10 cellular contexts compared by ENCODE assay signal in the genomic region with DNA sequence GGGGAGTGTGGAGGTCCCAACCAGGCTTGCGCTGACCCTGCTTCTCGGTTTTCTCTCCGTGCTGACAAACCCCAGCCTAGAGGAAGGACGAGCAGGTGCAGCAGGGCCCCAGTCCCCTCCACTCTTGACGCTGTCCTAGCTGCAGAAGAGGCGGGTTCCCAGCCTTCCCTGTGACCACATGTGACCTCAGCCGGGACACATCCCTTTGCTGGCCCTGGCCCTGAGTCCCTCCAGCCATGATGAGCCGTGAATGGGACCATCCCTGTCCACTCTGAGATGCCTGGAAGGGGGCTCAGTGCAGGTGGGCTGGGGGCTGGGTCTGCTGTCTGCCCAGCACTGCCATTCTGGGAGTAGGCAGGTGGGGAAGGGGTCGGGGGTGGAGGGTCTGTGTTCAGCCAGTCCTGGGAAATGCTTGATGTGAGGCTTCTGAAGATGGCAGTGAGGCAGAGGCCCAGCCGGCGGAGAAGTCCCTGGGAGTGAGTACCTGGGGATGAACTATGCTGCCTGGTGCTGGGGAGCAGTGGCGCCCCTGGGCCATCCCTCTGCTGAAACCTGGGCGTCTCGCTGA. TPM values are rescaled to one million over a fixed set of nuclear protein-coding genes. Genes with fewer than 3 reads are reported as not detected.
DNase-seq lines count a peak whose midpoint lies in the region; ATAC-seq and TF ChIP-seq lines count a peak whose summit lies in the region.
"Had no signal": no experiment of that assay in that cellular context is flagged by ENCODE, and none has a peak within 500 bp of the region (broad histone marks: within the 10 kb centered on the region; RNA-seq: fewer than 3 reads in every experiment).

No MANE protein-coding gene starts in this region.

- H3K4me3 ChIP-seq in left ventricle myocardium inferior = peak overlapping the region; percentile 77

- TF ChIP-seq CTCF in left ventricle myocardium inferior (IDR thresholded peaks at IDR 0.05; ENCODE audit: borderline replicate concordance) (no peak), type B pancreatic cell (conservative IDR thresholded peaks at IDR 0.05) (no peak)

- H3K4me1 Mint-ChIP-seq in activated T-helper 1 cell treated with anti-CD3 and anti-CD28 coated beads, Interleukin-12 subunit alpha, Interleukin-12 subunit beta, Interleukin-2, Interleukin-4 antibody, amounts not matched to agents 30 ng/mL and 10 ng/mL and 1 ng/mL, durations not matched to agents 14 hours and 24 hours and 36 hours (ENCODE audit: low read depth) = peaks cover 13% of the 10 kb centered on the region
- no peaks in the 10 kb centered on the region for H3K4me1 Mint-ChIP-seq in type B pancreatic cell (ENCODE audit: unreplicated experiment)

- H3K4me3 Mint-ChIP-seq in activated T-helper 1 cell treated with anti-CD3 and anti-CD28 coated beads, Interleukin-12 subunit alpha, Interleukin-12 subunit beta, Interleukin-2, Interleukin-4 antibody, amounts not matched to agents 30 ng/mL and 10 ng/mL and 1 ng/mL, durations not matched to agents 14 hours and 24 hours and 36 hours = peak overlapping the region; percentile 83
- peak overlapping the region; percentile 91 for H3K4me3 Mint-ChIP-seq in type B pancreatic cell

- peaks cover 78% of the 10 kb centered on the region for H3K4me1 ChIP-seq in left ventricle myocardium inferior

- no peaks in the 10 kb centered on the region for H3K9me3 ChIP-seq in left ventricle myocardium inferior (replicated peaks)

- peaks cover under 1% of the 10 kb centered on the region for H3K36me3 Mint-ChIP-seq in activated T-helper 1 cell treated with anti-CD3 and anti-CD28 coated beads, Interleukin-12 subunit alpha, Interleukin-12 subunit beta, Interleukin-2, Interleukin-4 antibody, amounts not matched to agents 30 ng/mL and 10 ng/mL and 1 ng/mL, durations not matched to agents 14 hours and 24 hours and 36 hours (ENCODE audit: low read depth)
- no peaks in the 10 kb centered on the region for H3K36me3 Mint-ChIP-seq in type B pancreatic cell
- H3K36me3 Mint-ChIP-seq: CD8-positive, alpha-beta T cell had no signal

- no peaks in the 10 kb centered on the region for H3K9me3 Mint-ChIP-seq in activated T-helper 1 cell treated with anti-CD3 and anti-CD28 coated beads, Interleukin-12 subunit alpha, Interleukin-12 subunit beta, Interleukin-2, Interleukin-4 antibody, amounts not matched to agents 30 ng/mL and 10 ng/mL and 1 ng/mL, durations not matched to agents 14 hours and 24 hours and 36 hours
- no peaks in the 10 kb centered on the region for H3K9me3 Mint-ChIP-seq in type B pancreatic cell
- H3K9me3 Mint-ChIP-seq: CD8-positive, alpha-beta T cell had no signal

- H3K27me3 ChIP-seq in left ventricle myocardium inferior (ENCODE audit: low read depth) = peaks cover 53% of the 10 kb centered on the region

- intact Hi-C loops in left ventricle myocardium inferior (cut with micrococcal nuclease) (no loop called here), cardiac septum (cut with DNase I) (loop anchor here (5.0 kb wide), 3 partner anchors 49 to 199 kb away; a partner anchor contains a TSS)
- intact Hi-C loops in activated T-helper 1 cell treated with anti-CD3 and anti-CD28 coated beads, Interleukin-12 subunit alpha, Interleukin-12 subunit beta, Interleukin-2, Interleukin-4 antibody, amounts not matched to agents 30 ng/mL and 10 ng/mL and 1 ng/mL, durations not matched to agents 14 hours and 24 hours and 36 hours (cut with micrococcal nuclease) = loop anchor here (5.0 to 10.0 kb wide), 3 partner anchors 104 to 219 kb away; a partner anchor contains a TSS

- peak overlapping the region; percentile 93 for H3K27ac ChIP-seq in left ventricle myocardium inferior (replicated peaks)

- no peak overlapping the region for H3K27ac Mint-ChIP-seq in activated T-helper 1 cell treated with anti-CD3 and anti-CD28 coated beads, Interleukin-12 subunit alpha, Interleukin-12 subunit beta, Interleukin-2, Interleukin-4 antibody, amounts not matched to agents 30 ng/mL and 10 ng/mL and 1 ng/mL, durations not matched to agents 14 hours and 24 hours and 36 hours
- no peak overlapping the region for H3K27ac Mint-ChIP-seq in type B pancreatic cell
- H3K27ac Mint-ChIP-seq: CD8-positive, alpha-beta T cell had no signal

- no peak for DNase-seq in left ventricle myocardium inferior
- DNase-seq in cardiac septum (ENCODE audit: low spot score) = no peak
- DNase-seq in activated T-helper 1 cell treated with anti-CD3 and anti-CD28 coated beads, Interleukin-12 subunit alpha, Interleukin-12 subunit beta, Interleukin-2, Interleukin-4 antibody, amounts not matched to agents 30 ng/mL and 10 ng/mL and 1 ng/mL, durations not matched to agents 14 hours and 24 hours and 36 hours (ENCODE audit: low spot score) = no peak
- peak; percentile 66 for DNase-seq in islet precursor cell
- DNase-seq in type B pancreatic cell (ENCODE audit: extremely low spot score, unreplicated experiment) = no peak
- DNase-seq in activated naive CD4-positive, alpha-beta T cell treated with anti-CD3 and anti-CD28 coated beads, Interleukin-2, amount 50 U/mL, for 16 hours = no peak
- no peak for DNase-seq in stimulated activated CD4-positive, alpha-beta T cell treated with anti-CD3 and anti-CD28 coated beads, Interleukin-4, amount 100 ng/mL, for 1 hour
- DNase-seq: activated CD4-positive, alpha-beta T cell treated with anti-CD3 and anti-CD28 coated beads, Interleukin-2, amount 50 U/mL, for 1 hour; CD8-positive, alpha-beta T cell had no signal

- ATAC-seq in HG02610 (IDR thresholded peaks at IDR 0.05; ENCODE audit: unreplicated experiment) = no peak
- ATAC-seq: CD8-positive, alpha-beta T cell had no signal

- H3K36me3 ChIP-seq in left ventricle myocardium inferior = no peaks in the 10 kb centered on the region

- H3K27me3 Mint-ChIP-seq in activated T-helper 1 cell treated with anti-CD3 and anti-CD28 coated beads, Interleukin-12 subunit alpha, Interleukin-12 subunit beta, Interleukin-2, Interleukin-4 antibody, amounts not matched to agents 30 ng/mL and 10 ng/mL and 1 ng/mL, durations not matched to agents 14 hours and 24 hours and 36 hours (ENCODE audit: insufficient read depth) = peaks cover 24% of the 10 kb centered on the region
- H3K27me3 Mint-ChIP-seq in type B pancreatic cell = peaks cover 25% of the 10 kb centered on the region

RNA-seq across cellular contexts. Expression of a gene that starts 1.9 kb away (rescaled TPM):
- 2.1 TPM for total RNA-seq in left ventricle myocardium inferior
- total RNA-seq in cardiac septum = 6.8 TPM
- 2.0 and 2.6 TPM in 2 replicates for total RNA-seq in activated T-helper 1 cell treated with anti-CD3 and anti-CD28 coated beads, Interleukin-12 subunit alpha, Interleukin-12 subunit beta, Interleukin-2, Interleukin-4 antibody, amounts not matched to agents 30 ng/mL and 10 ng/mL and 1 ng/mL, durations not matched to agents 14 hours and 24 hours and 36 hours
- 62.0 and 91.4 TPM in 2 replicates for total RNA-seq in type B pancreatic cell (ENCODE audit: low replicate concordance)

RNA-seq across cellular contexts. Expression of a gene that starts 2.6 kb away (rescaled TPM):
- total RNA-seq in left ventricle myocardium inferior = 1.2 TPM
- total RNA-seq in cardiac septum = 4.0 TPM
- total RNA-seq in activated T-helper 1 cell treated with anti-CD3 and anti-CD28 coated beads, Interleukin-12 subunit alpha, Interleukin-12 subunit beta, Interleukin-2, Interleukin-4 antibody, amounts not matched to agents 30 ng/mL and 10 ng/mL and 1 ng/mL, durations not matched to agents 14 hours and 24 hours and 36 hours = 5.5 and 5.6 TPM in 2 replicates
- total RNA-seq in type B pancreatic cell (ENCODE audit: low replicate concordance) = 3.6 and 3.8 TPM in 2 replicates

RNA-seq across cellular contexts. Expression of a gene that starts 27.3 kb away (rescaled TPM):
- total RNA-seq in left ventricle myocardium inferior = 44.7 TPM
- total RNA-seq in cardiac septum = 42.8 TPM
- 42.5 and 43.9 TPM in 2 replicates for total RNA-seq in activated T-helper 1 cell treated with anti-CD3 and anti-CD28 coated beads, Interleukin-12 subunit alpha, Interleukin-12 subunit beta, Interleukin-2, Interleukin-4 antibody, amounts not matched to agents 30 ng/mL and 10 ng/mL and 1 ng/mL, durations not matched to agents 14 hours and 24 hours and 36 hours
- total RNA-seq in type B pancreatic cell (ENCODE audit: low replicate concordance) = 61.0 and 63.5 TPM in 2 replicates

RNA-seq across cellular contexts. Expression of a gene that starts 47.8 kb away (rescaled TPM):
- total RNA-seq in left ventricle myocardium inferior (82.6 TPM), cardiac septum (106 TPM), type B pancreatic cell (ENCODE audit: low replicate concordance) (170 and 184 TPM in 2 replicates)
- 189 and 201 TPM in 2 replicates for total RNA-seq in activated T-helper 1 cell treated with anti-CD3 and anti-CD28 coated beads, Interleukin-12 subunit alpha, Interleukin-12 subunit beta, Interleukin-2, Interleukin-4 antibody, amounts not matched to agents 30 ng/mL and 10 ng/mL and 1 ng/mL, durations not matched to agents 14 hours and 24 hours and 36 hours
